In genomic region chr2:184004945-184005672, GRCh38 we compare ENCODE assay signal across 11 cellular contexts.
DNase-seq lines count a peak whose midpoint lies in the region; ATAC-seq and TF ChIP-seq lines count a peak whose summit lies in the region.
"Had no signal": no experiment of that assay in that cellular context is flagged by ENCODE, and none has a peak within 500 bp of the region (broad histone marks: within the 10 kb centered on the region; RNA-seq: fewer than 3 reads in every experiment).

No MANE protein-coding gene starts in this region.

- ATAC-seq in GM19452 (IDR thresholded peaks at IDR 0.05; ENCODE audit: unreplicated experiment) (peak; percentile 52), HG03025 (IDR thresholded peaks at IDR 0.05; ENCODE audit: low FRiP score, unreplicated experiment) (peak; percentile 74)
- ATAC-seq in stimulated activated naive CD8-positive, alpha-beta T cell treated with anti-CD3 and anti-CD28 coated beads, Interleukin-15, amount 100 ng/mL, for 72 hours: no peak
- ATAC-seq: activated CD8-positive, alpha-beta T cell treated with anti-CD3 and anti-CD28 coated beads for 36 hours; natural killer cell treated with Interleukin-12 subunit alpha and Interleukin-12 subunit beta and Interleukin-15 and Interleukin-18, amount 100 ng/mL, for 72 hours; Panc1 had no signal

- intact Hi-C loops in tibial artery (cut with DNase I; ENCODE audit: low total_unique reads): no loop called here

- no peak overlapping the region for H3K27ac ChIP-seq in tibial artery

- no peak overlapping the region for H3K4me3 ChIP-seq in tibial artery

- TF ChIP-seq CTCF in tibial artery (IDR thresholded peaks at IDR 0.05): no peak

- no peak overlapping the region for H3K27ac Mint-ChIP-seq in stimulated activated naive CD8-positive, alpha-beta T cell treated with anti-CD3 and anti-CD28 coated beads, Interleukin-15, amount 100 ng/mL, for 72 hours
- H3K27ac Mint-ChIP-seq: activated CD8-positive, alpha-beta T cell treated with anti-CD3 and anti-CD28 coated beads for 36 hours; natural killer cell treated with Interleukin-12 subunit alpha and Interleukin-12 subunit beta and Interleukin-15 and Interleukin-18, amount 100 ng/mL, for 72 hours had no signal

- H3K27me3 Mint-ChIP-seq in stimulated activated naive CD8-positive, alpha-beta T cell treated with anti-CD3 and anti-CD28 coated beads, Interleukin-15, amount 100 ng/mL, for 72 hours: no peaks in the 10 kb centered on the region
- H3K27me3 Mint-ChIP-seq: activated CD8-positive, alpha-beta T cell treated with anti-CD3 and anti-CD28 coated beads for 36 hours; natural killer cell treated with Interleukin-12 subunit alpha and Interleukin-12 subunit beta and Interleukin-15 and Interleukin-18, amount 100 ng/mL, for 72 hours had no signal

- H3K4me3 Mint-ChIP-seq in stimulated activated naive CD8-positive, alpha-beta T cell treated with anti-CD3 and anti-CD28 coated beads, Interleukin-15, amount 100 ng/mL, for 72 hours: no peak overlapping the region
- H3K4me3 Mint-ChIP-seq: activated CD8-positive, alpha-beta T cell treated with anti-CD3 and anti-CD28 coated beads for 36 hours; natural killer cell treated with Interleukin-12 subunit alpha and Interleukin-12 subunit beta and Interleukin-15 and Interleukin-18, amount 100 ng/mL, for 72 hours had no signal

- no peaks in the 10 kb centered on the region for H3K9me3 ChIP-seq in tibial artery

- no peaks in the 10 kb centered on the region for H3K4me1 Mint-ChIP-seq in stimulated activated naive CD8-positive, alpha-beta T cell treated with anti-CD3 and anti-CD28 coated beads, Interleukin-15, amount 100 ng/mL, for 72 hours

- no peaks in the 10 kb centered on the region for H3K36me3 ChIP-seq in tibial artery

- DNase-seq in G401 (ENCODE audit: low spot score) (peak; percentile 87), NCI-H69 (lab: John Stamatoyannopoulos, UW) (peak; percentile 89), NCI-H526 treated with DMSO at 0.1 percent for 48 hours (lab: John Stamatoyannopoulos, UW) (no peak), tibial artery (no peak)
- no peak for DNase-seq in central memory CD4-positive, alpha-beta T cell
- no peak for DNase-seq in stimulated activated naive CD8-positive, alpha-beta T cell treated with anti-CD3 and anti-CD28 coated beads, Interleukin-15, amount 100 ng/mL, for 72 hours
- DNase-seq: activated CD8-positive, alpha-beta T cell treated with anti-CD3 and anti-CD28 coated beads for 36 hours had no signal

- no peaks in the 10 kb centered on the region for H3K9me3 Mint-ChIP-seq in stimulated activated naive CD8-positive, alpha-beta T cell treated with anti-CD3 and anti-CD28 coated beads, Interleukin-15, amount 100 ng/mL, for 72 hours
- H3K9me3 Mint-ChIP-seq: activated CD8-positive, alpha-beta T cell treated with anti-CD3 and anti-CD28 coated beads for 36 hours had no signal

- H3K27me3 ChIP-seq in tibial artery: no peaks in the 10 kb centered on the region

- H3K4me1 ChIP-seq in tibial artery: peaks cover 0 to 3% (median 0%) of the 10 kb centered on the region in 4 donors

- in situ Hi-C loops in G401 (cut with HindIII; ENCODE audit: low sequenced_read_pairs): no loop called here

Comparison
In these comparisons a context has a peak if more than half of its experiments do, and no peak if none do; other contexts are left out.
1. DNase-seq: peak in G401 (single experiment) and NCI-H69 (single experiment); none in central memory CD4-positive, alpha-beta T cell (single experiment), stimulated activated naive CD8-positive, alpha-beta T cell treated with anti-CD3 and anti-CD28 coated beads, Interleukin-15, amount 100 ng/mL, for 72 hours (0 of 2), NCI-H526 treated with DMSO at 0.1 percent for 48 hours (single experiment) and tibial artery (0 of 2).